10 cellular contexts compared by ENCODE assay signal in genomic region chr3:150237490-150237889, GRCh38.
DNase-seq lines count a peak whose midpoint lies in the region; ATAC-seq, FAIRE-seq and TF ChIP-seq lines count a peak whose summit lies in the region.
"Had no signal": no experiment of that assay in that cellular context is flagged by ENCODE, and none has a peak within 500 bp of the region (broad histone marks: within the 10 kb centered on the region; RNA-seq: fewer than 3 reads in every experiment).

No MANE protein-coding gene starts in this region.

- FAIRE-seq in RCC 7860 (lab: Jason Lieb, UNC) (peak; percentile 97), D721Med (lab: Jason Lieb, UNC) (no peak)

- H3K4me1 ChIP-seq in esophagus muscularis mucosa (peaks cover 40 to 84% (median 67%) of the 10 kb centered on the region in 4 donors), sigmoid colon (peaks cover 0 to 73% (median 62%) of the 10 kb centered on the region in 4 donors)

- TF ChIP-seq POLR2A in esophagus muscularis mucosa (IDR thresholded peaks at IDR 0.05; ENCODE audit: low read depth) (no peak), sigmoid colon (IDR thresholded peaks at IDR 0.05) (no peak)

- 33% methylated on average over 2 of the region's 3 CpGs for WGBS in esophagus muscularis mucosa
- WGBS in sigmoid colon, 2 donors: 82 to 89% methylated on average over 3 of the region's 3 CpGs

- H3K36me3 ChIP-seq in esophagus muscularis mucosa (no peaks in the 10 kb centered on the region), sigmoid colon (no peaks in the 10 kb centered on the region)

- H3K27ac ChIP-seq in esophagus muscularis mucosa (replicated peaks in 1 of 4) (peak overlapping the region; percentile 74 to 77 (median 76)), sigmoid colon (peak overlapping the region; percentile 70 to 85 (median 76))

- H3K27me3 ChIP-seq in esophagus muscularis mucosa (no peaks in the 10 kb centered on the region), sigmoid colon (no peaks in the 10 kb centered on the region)

- no peak for ATAC-seq in GM21717 (IDR thresholded peaks at IDR 0.05; ENCODE audit: unreplicated experiment)
- ATAC-seq: activated CD4-positive, alpha-beta T cell treated with anti-CD3 and anti-CD28 coated beads for 36 hours had no signal

- H3K9me3 ChIP-seq in esophagus muscularis mucosa: no peaks in the 10 kb centered on the region
- H3K9me3 ChIP-seq in sigmoid colon: no peaks in the 10 kb centered on the region

- DNase-seq in HCEC 1CT (peak; percentile 71), RCC 7860 (ENCODE audit: low spot score) (peak; percentile 97), esophagus muscularis mucosa (ENCODE audit: extremely low spot score) (no peak), sigmoid colon (peak; percentile 72), NCI-H146 treated with DMSO at 0.1 percent for 48 hours (lab: John Stamatoyannopoulos, UW; ENCODE audit: unreplicated experiment) (no peak), D721Med (ENCODE audit: insufficient read length, low spot score) (no peak)
- DNase-seq in central memory CD4-positive, alpha-beta T cell: no peak
- DNase-seq: activated CD4-positive, alpha-beta T cell treated with anti-CD3 and anti-CD28 coated beads for 36 hours; DND-41 had no signal

- TF ChIP-seq CTCF in esophagus muscularis mucosa (IDR thresholded peaks at IDR 0.05): no peak
- TF ChIP-seq CTCF in sigmoid colon (IDR thresholded peaks at IDR 0.05): no peak
- no peak for TF ChIP-seq CTCF in D721Med (IDR thresholded peaks at IDR 0.05; ENCODE audit: insufficient read depth, missing control alignments)

- no peak for TF ChIP-seq EP300 in esophagus muscularis mucosa (IDR thresholded peaks at IDR 0.05)
- TF ChIP-seq EP300 in sigmoid colon (IDR thresholded peaks at IDR 0.05): no peak

- H3K4me3 ChIP-seq in esophagus muscularis mucosa (no peak overlapping the region), sigmoid colon (no peak overlapping the region)

- intact Hi-C loops in esophagus muscularis mucosa (cut with DNase I): loop anchor here (10.0 kb wide), 2 partner anchors 137 to 167 kb away; partner anchors contain the start of gene TSC22D2
- intact Hi-C loops in sigmoid colon (cut with DNase I): no loop called here

Comparison
In these comparisons a context has a peak if more than half of its experiments do, and no peak if none do; other contexts are left out.
1. DNase-seq: peak in HCEC 1CT (single experiment), RCC 7860 (single experiment) and sigmoid colon (single experiment); none in esophagus muscularis mucosa (single experiment), central memory CD4-positive, alpha-beta T cell (single experiment), NCI-H146 treated with DMSO at 0.1 percent for 48 hours (single experiment) and D721Med (single experiment).